ENCODE assay signal across 16 cellular contexts in the genomic region with DNA sequence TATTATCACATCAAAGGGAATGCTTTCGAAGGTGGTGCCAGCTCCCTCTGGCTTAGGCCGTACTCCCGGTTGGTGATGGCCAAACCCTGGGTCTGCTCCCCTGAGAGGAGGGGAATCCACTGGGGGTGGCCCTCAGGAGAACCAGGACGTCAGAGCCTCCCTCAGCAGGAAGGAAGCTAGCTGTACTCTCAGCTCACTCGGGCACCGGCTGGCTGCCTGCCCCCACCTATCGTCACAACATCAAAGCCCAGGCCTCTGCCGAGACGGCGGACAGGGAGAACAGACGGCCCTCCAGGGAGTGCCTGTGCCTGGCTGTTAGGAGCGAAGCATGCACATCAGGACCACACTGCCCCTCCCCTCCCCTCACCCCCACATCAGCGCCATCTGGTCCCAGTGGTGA. TPM values are rescaled to one million over a fixed set of nuclear protein-coding genes. Genes with fewer than 3 reads are reported as not detected.
"Had no signal": no experiment of that assay in that cellular context is flagged by ENCODE, and none has a peak within 500 bp of the region (broad histone marks: within the 10 kb centered on the region; RNA-seq: fewer than 3 reads in every experiment).

No MANE protein-coding gene starts in this region.

- H3K4me1 ChIP-seq: ascending aorta, breast epithelium, gastrocnemius medialis, heart left ventricle had no signal

- H3K36me3 ChIP-seq: ascending aorta, breast epithelium, gastrocnemius medialis, heart left ventricle had no signal

- H3K27me3 ChIP-seq: ascending aorta, breast epithelium, gastrocnemius medialis, heart left ventricle had no signal

- H3K27ac Mint-ChIP-seq: activated CD4-positive, alpha-beta memory T cell treated with anti-CD3 and anti-CD28 coated beads, Interleukin-2, amount 10 ng/mL, durations not matched to agents 7 days and 5 days; natural killer cell treated with Interleukin-12 subunit alpha and Interleukin-12 subunit beta and Interleukin-15 and Interleukin-18, amount 100 ng/mL, for 72 hours; type B pancreatic cell had no signal

- H3K27ac ChIP-seq: ascending aorta, breast epithelium, gastrocnemius medialis, heart left ventricle had no signal

- H3K9me3 Mint-ChIP-seq: activated CD4-positive, alpha-beta memory T cell treated with anti-CD3 and anti-CD28 coated beads, Interleukin-2, amount 10 ng/mL, durations not matched to agents 7 days and 5 days; natural killer cell treated with Interleukin-12 subunit alpha and Interleukin-12 subunit beta and Interleukin-15 and Interleukin-18, amount 100 ng/mL, for 72 hours; type B pancreatic cell had no signal

- H3K36me3 Mint-ChIP-seq: natural killer cell treated with Interleukin-12 subunit alpha and Interleukin-12 subunit beta and Interleukin-15 and Interleukin-18, amount 100 ng/mL, for 72 hours; type B pancreatic cell had no signal

- DNase-seq: activated CD4-positive, alpha-beta memory T cell treated with anti-CD3 and anti-CD28 coated beads, Interleukin-2, amount 10 ng/mL, durations not matched to agents 7 days and 5 days; activated CD4-positive, alpha-beta T cell treated with anti-CD3 and anti-CD28 coated beads for 4 hours; cerebellar nuclear complex; effector memory CD4-positive, alpha-beta T cell; gastrocnemius medialis; left colon; stimulated activated CD4-positive, alpha-beta T cell treated with anti-CD3 and anti-CD28 coated beads, Interleukin-2, amount 100 ng/mL, for 48 hours; stimulated activated naive CD4-positive, alpha-beta T cell treated with Interleukin-2 at 50 U/mL for 16 hours; T-helper 1 cell had no signal

- ATAC-seq: gastrocnemius medialis, heart left ventricle, left colon, mucosa of descending colon had no signal

- H3K4me3 Mint-ChIP-seq: activated CD4-positive, alpha-beta memory T cell treated with anti-CD3 and anti-CD28 coated beads, Interleukin-2, amount 10 ng/mL, durations not matched to agents 7 days and 5 days; natural killer cell treated with Interleukin-12 subunit alpha and Interleukin-12 subunit beta and Interleukin-15 and Interleukin-18, amount 100 ng/mL, for 72 hours; type B pancreatic cell had no signal

- H3K9me3 ChIP-seq: ascending aorta, breast epithelium, gastrocnemius medialis, heart left ventricle, mucosa of descending colon had no signal

- H3K4me1 Mint-ChIP-seq: activated CD4-positive, alpha-beta memory T cell treated with anti-CD3 and anti-CD28 coated beads, Interleukin-2, amount 10 ng/mL, durations not matched to agents 7 days and 5 days had no signal

- H3K4me3 ChIP-seq: ascending aorta, breast epithelium, gastrocnemius medialis, heart left ventricle, mucosa of descending colon had no signal

RNA-seq across cellular contexts. Expression of gene PGC, which starts 9.2 kb away (rescaled TPM):
- total RNA-seq: activated CD4-positive, alpha-beta memory T cell treated with anti-CD3 and anti-CD28 coated beads, Interleukin-2, amount 10 ng/mL, durations not matched to agents 7 days and 5 days; gastrocnemius medialis; heart left ventricle; left colon; lung microvascular endothelial cell; mucosa of descending colon; natural killer cell treated with Interleukin-12 subunit alpha and Interleukin-12 subunit beta and Interleukin-15 and Interleukin-18, amount 100 ng/mL, for 72 hours had no signal

RNA-seq across cellular contexts. Expression of gene PRICKLE4, which starts 24.2 kb away (rescaled TPM):
- total RNA-seq: activated CD4-positive, alpha-beta memory T cell treated with anti-CD3 and anti-CD28 coated beads, Interleukin-2, amount 10 ng/mL, durations not matched to agents 7 days and 5 days; natural killer cell treated with Interleukin-12 subunit alpha and Interleukin-12 subunit beta and Interleukin-15 and Interleukin-18, amount 100 ng/mL, for 72 hours had no signal
